8 cellular contexts compared by ENCODE assay signal in genomic region chr11:84558085-84558905, GRCh38.
DNase-seq lines count a peak whose midpoint lies in the region; ATAC-seq and TF ChIP-seq lines count a peak whose summit lies in the region.

No MANE protein-coding gene starts in this region.

- H3K27ac Mint-ChIP-seq in nephron = no peak overlapping the region

- no peak overlapping the region for H3K4me3 Mint-ChIP-seq in nephron

- no peaks in the 10 kb centered on the region for H3K36me3 ChIP-seq in Peyer's patch

- no peak for TF ChIP-seq POLR2A in Peyer's patch (IDR thresholded peaks at IDR 0.05)

- H3K27ac ChIP-seq in Peyer's patch = no peak overlapping the region

- H3K27me3 Mint-ChIP-seq in nephron (ENCODE audit: low read depth) = peaks cover 6% of the 10 kb centered on the region

- no peaks in the 10 kb centered on the region for H3K27me3 ChIP-seq in Peyer's patch

- peak; percentile 26 to 83 (median 76) for TF ChIP-seq CTCF in Peyer's patch (IDR thresholded peaks at IDR 0.05)
- TF ChIP-seq CTCF in nephron (IDR thresholded peaks at IDR 0.05; ENCODE audit: unreplicated experiment in 3 of 3) = peak; percentile 85 to 91 (median 89)

- no peaks in the 10 kb centered on the region for H3K36me3 Mint-ChIP-seq in nephron (ENCODE audit: low read depth)

- peak; percentile 11 for DNase-seq in activated CD4-positive, alpha-beta T cell treated with anti-CD3 and anti-CD28 coated beads for 48 hours
- DNase-seq in activated CD4-positive, alpha-beta T cell treated with anti-CD3 and anti-CD28 coated beads for 4 hours = no peak
- DNase-seq in Peyer's patch = peak in 1 of 3 donors; percentile 66
- DNase-seq in epidermal melanocyte (ENCODE audit: insufficient read length, low spot score) = peak; percentile 54
- no peak for DNase-seq in activated T-cell treated with anti-CD3 and anti-CD28 coated beads, Interleukin-2, amount 50 U/mL, for 48 hours

- H3K9me3 ChIP-seq in Peyer's patch = no peaks in the 10 kb centered on the region

- H3K4me1 ChIP-seq in Peyer's patch = no peaks in the 10 kb centered on the region

- H3K9me3 Mint-ChIP-seq in nephron = no peaks in the 10 kb centered on the region

- ATAC-seq in GM21423 (IDR thresholded peaks at IDR 0.05; ENCODE audit: unreplicated experiment) (peak; percentile 96), HG03571 (IDR thresholded peaks at IDR 0.05; ENCODE audit: unreplicated experiment) (peak; percentile 96)

- no peaks in the 10 kb centered on the region for H3K4me1 Mint-ChIP-seq in nephron

- H3K4me3 ChIP-seq in Peyer's patch = no peak overlapping the region

Comparison
In these comparisons a context has a peak if more than half of its experiments do, and no peak if none do; other contexts are left out.
1. DNase-seq: peak in activated CD4-positive, alpha-beta T cell treated with anti-CD3 and anti-CD28 coated beads for 48 hours (single experiment) and epidermal melanocyte (single experiment); none in activated CD4-positive, alpha-beta T cell treated with anti-CD3 and anti-CD28 coated beads for 4 hours (0 of 2) and activated T-cell treated with anti-CD3 and anti-CD28 coated beads, Interleukin-2, amount 50 U/mL, for 48 hours (0 of 2).